ENCODE assay signal across 1 cellular context in genomic region chr10:89805599-89806013, GRCh38.
TF ChIP-seq lines count a peak whose summit lies in the region.

No MANE protein-coding gene starts in this region.

TF ChIP-seq in GM12878, 131 proteins besides CTCF, POLR2A, EP300 and RAD21 (continued from another document):
- TF ChIP-seq IRF5 (IDR thresholded peaks at IDR 0.05; ENCODE audit: borderline replicate concordance): no peak
- TF ChIP-seq POLR2AphosphoS5 (IDR thresholded peaks at IDR 0.05; ENCODE audit: low read length): no peak
